Comparison of ENCODE assay signal across 21 cellular contexts in genomic region chr18:53025247-53025646, GRCh38.
A peak's percentile ranks its signal among the peaks of the same experiment; 100 is the strongest.
DNase-seq lines count a peak whose midpoint lies in the region; ATAC-seq, FAIRE-seq and TF ChIP-seq lines count a peak whose summit lies in the region.
"Had no signal": no experiment of that assay in that cellular context is flagged by ENCODE, and none has a peak within 500 bp of the region (broad histone marks: within the 10 kb centered on the region; RNA-seq: fewer than 3 reads in every experiment).

No MANE protein-coding gene starts in this region.

- no peak overlapping the region for H3K27ac ChIP-seq in HepG2 (ENCODE audit: extremely low read length, insufficient read depth, low read length)
- H3K27ac ChIP-seq: BLaER1 had no signal

- peak overlapping the region; percentile 49 for H3K27ac Mint-ChIP-seq in Caco-2 (ENCODE audit: unreplicated experiment)
- H3K27ac Mint-ChIP-seq in activated naive CD8-positive, alpha-beta T cell treated with anti-CD3 and anti-CD28 coated beads, Interleukin-2, amount 50 U/mL, for 24 hours = no peak overlapping the region
- H3K27ac Mint-ChIP-seq: CD4-positive, alpha-beta T cell had no signal

- H3K4me1 Mint-ChIP-seq in Caco-2 (ENCODE audit: low read depth, unreplicated experiment) = peaks cover 7% of the 10 kb centered on the region
- H3K4me1 Mint-ChIP-seq in activated naive CD8-positive, alpha-beta T cell treated with anti-CD3 and anti-CD28 coated beads, Interleukin-2, amount 50 U/mL, for 24 hours = no peaks in the 10 kb centered on the region

- H3K4me2 ChIP-seq in HepG2 (ENCODE audit: low read depth, low read length) = peak overlapping the region; percentile 18; the same call in 1 of the 2 replicates
- H3K4me2 ChIP-seq: BLaER1 had no signal

- H3K9ac ChIP-seq in HepG2 (ENCODE audit: insufficient read depth, low read depth, low read length) = no peak overlapping the region
- H3K9ac ChIP-seq: BLaER1 had no signal

- intact Hi-C loops in Caco-2 (cut with micrococcal nuclease; ENCODE audit: unreplicated experiment) (no loop called here), HepG2 (cut with micrococcal nuclease; ENCODE audit: unreplicated experiment) (no loop called here), cardiac septum (cut with DNase I) (no loop called here)

- H3K4me3 Mint-ChIP-seq in Caco-2 (ENCODE audit: unreplicated experiment) = no peak overlapping the region
- H3K4me3 Mint-ChIP-seq in activated naive CD8-positive, alpha-beta T cell treated with anti-CD3 and anti-CD28 coated beads, Interleukin-2, amount 50 U/mL, for 24 hours = no peak overlapping the region
- H3K4me3 Mint-ChIP-seq: CD4-positive, alpha-beta T cell had no signal

- peak; percentile 19 to 32 for DNase-seq in Caco-2
- DNase-seq in DMS53 treated with DMSO at 0.1 percent for 48 hours (lab: John Stamatoyannopoulos, UW; ENCODE audit: unreplicated experiment) = peak; percentile 98
- DNase-seq in NCI-H748 treated with DMSO at 0.1 percent for 48 hours (lab: John Stamatoyannopoulos, UW) = peak; percentile 33
- DNase-seq in HepG2 (ENCODE audit: low spot score) = peak; percentile 80
- DNase-seq in cardiac septum (ENCODE audit: low spot score) = no peak
- no peak for DNase-seq in activated naive CD8-positive, alpha-beta T cell treated with anti-CD3 and anti-CD28 coated beads, Interleukin-2, amount 50 U/mL, for 24 hours
- DNase-seq in iPS-NIHi7 (ENCODE audit: extremely low spot score) = no peak
- DNase-seq: CD4-positive, alpha-beta T cell; COR-L47; EL; GF-D8; NCI-H1092 treated with DMSO at 0.1 percent for 48 hours; NCI-H1436 treated with DMSO at 0.1 percent for 48 hours; NCI-H1930; NCI-H226 had no signal

- TF ChIP-seq CTCF in Caco-2 (IDR thresholded peaks at IDR 0.05; ENCODE audit: insufficient read depth in 1 of 2, low read depth in 1 of 2, low read length in 1 of 2, severe bottlenecking in 1 of 2, unreplicated experiment in 1 of 2) = no peak
- TF ChIP-seq CTCF in HepG2 (CRISPR knock-in tag; IDR thresholded peaks at IDR 0.05) = no peak

- 0% methylated on average over 3 of the region's 3 CpGs for WGBS in HepG2 (ENCODE audit: low lambda C conversion rate)

- H4K20me1 ChIP-seq in HepG2 (ENCODE audit: insufficient read depth, low read length) = no peaks in the 10 kb centered on the region
- H4K20me1 ChIP-seq: BLaER1 had no signal

- H3K9me3 ChIP-seq in Caco-2 = no peaks in the 10 kb centered on the region
- no peaks in the 10 kb centered on the region; the same call in 1 of the 2 replicates for H3K9me3 ChIP-seq in HepG2 (ENCODE audit: low read length)
- H3K9me3 ChIP-seq: BLaER1 had no signal

- no peaks in the 10 kb centered on the region for H3K27me3 Mint-ChIP-seq in Caco-2 (ENCODE audit: insufficient read depth, unreplicated experiment)
- H3K27me3 Mint-ChIP-seq in activated naive CD8-positive, alpha-beta T cell treated with anti-CD3 and anti-CD28 coated beads, Interleukin-2, amount 50 U/mL, for 24 hours = no peaks in the 10 kb centered on the region
- H3K27me3 Mint-ChIP-seq: CD4-positive, alpha-beta T cell had no signal

- H3K4me1 ChIP-seq in Caco-2 (peaks cover 7% of the 10 kb centered on the region), HepG2 (ENCODE audit: insufficient read depth, low read length) (peaks cover 11% of the 10 kb centered on the region)
- H3K4me1 ChIP-seq: BLaER1 had no signal

- CTCF ChIA-PET in Caco-2 (lab: Charles Lee) (no interaction called here), HepG2 (lab: Yijun Ruan, JAX; ENCODE audit: low intra/inter-chr PET ratio, low total read pairs) (no interaction called here)

- no peaks in the 10 kb centered on the region for H3K36me3 ChIP-seq in Caco-2 (ENCODE audit: control insufficient read depth, insufficient read depth, low read length)
- H3K36me3 ChIP-seq in HepG2 (replicated peaks in 1 of 2; ENCODE audit: control insufficient read depth in 1 of 2, insufficient read depth in 2 of 2, low read length in 2 of 2) = no peaks in the 10 kb centered on the region
- H3K36me3 ChIP-seq: BLaER1 had no signal

- H3K27me3 ChIP-seq in Caco-2 (replicated peaks; ENCODE audit: control insufficient read depth, insufficient read depth, low read length) = no peaks in the 10 kb centered on the region
- no peaks in the 10 kb centered on the region for H3K27me3 ChIP-seq in HepG2 (ENCODE audit: control insufficient read depth in 1 of 2, insufficient read depth in 2 of 2, low read length in 2 of 2)
- H3K27me3 ChIP-seq: BLaER1 had no signal

- peak; percentile 100 for ATAC-seq in HepG2
- ATAC-seq in activated naive CD8-positive, alpha-beta T cell treated with anti-CD3 and anti-CD28 coated beads, Interleukin-2, amount 50 U/mL, for 24 hours = no peak
- ATAC-seq: K562, Panc1, SK-N-SH treated with all-trans-retinoic acid at 6 μM for 48 hours had no signal

- no peak for TF ChIP-seq RAD21 in HepG2 (CRISPR knock-in tag; IDR thresholded peaks at IDR 0.05)

- no peaks in the 10 kb centered on the region for H3K79me2 ChIP-seq in HepG2 (ENCODE audit: insufficient read depth, low read length)

- H3K4me3 ChIP-seq in Caco-2 (ENCODE audit: low read depth, low read length) (no peak overlapping the region), HepG2 (replicated peaks in 1 of 3; ENCODE audit: insufficient read depth in 1 of 3, low read depth in 2 of 3, low read length in 3 of 3) (no peak overlapping the region)
- H3K4me3 ChIP-seq: BLaER1, K562 had no signal

- peak in 1 of 2 experiments; percentile 52; a peak in 2 of 4 replicates for TF ChIP-seq EP300 in HepG2 (IDR thresholded peaks at IDR 0.05; ENCODE audit: low read depth in 2 of 2, low read length in 2 of 2)
- no peak for TF ChIP-seq EP300 in HepG2 (CRISPR knock-in tag; IDR thresholded peaks at IDR 0.05; ENCODE audit: borderline replicate concordance)

- no peaks in the 10 kb centered on the region for H3K36me3 Mint-ChIP-seq in Caco-2 (ENCODE audit: insufficient read depth, unreplicated experiment)
- H3K36me3 Mint-ChIP-seq in activated naive CD8-positive, alpha-beta T cell treated with anti-CD3 and anti-CD28 coated beads, Interleukin-2, amount 50 U/mL, for 24 hours (ENCODE audit: low read depth) = no peaks in the 10 kb centered on the region

- in situ Hi-C loops in HepG2 (cut with HindIII; ENCODE audit: extremely low pct_ligation_motif_present, low pct_unique_long_range_greater_than_20kb) = no loop called here

- BruUV-seq in Caco-2 (replicated peaks; lab: Mats Ljungman, UMichigan) (no TSS peak), HepG2 (replicated peaks; lab: Mats Ljungman, UMichigan) (no TSS peak)

- TF ChIP-seq POLR2A in HepG2 (IDR thresholded peaks at IDR 0.05; ENCODE audit: insufficient read depth in 1 of 2, low read depth in 2 of 2, low read length in 2 of 2) = no peak

- POLR2A ChIA-PET in Caco-2 (lab: Charles Lee) = no interaction called here
- POLR2A ChIA-PET in HepG2 (lab: Yijun Ruan, JAX) = no interaction called here

- H3K9me3 Mint-ChIP-seq in Caco-2 (ENCODE audit: unreplicated experiment) = no peaks in the 10 kb centered on the region
- H3K9me3 Mint-ChIP-seq in activated naive CD8-positive, alpha-beta T cell treated with anti-CD3 and anti-CD28 coated beads, Interleukin-2, amount 50 U/mL, for 24 hours = peaks cover 7% of the 10 kb centered on the region

- H2AFZ ChIP-seq in HepG2 (ENCODE audit: low read length) = no peak overlapping the region

- FAIRE-seq in HepG2 (lab: Jason Lieb, UNC) = peak; percentile 85
- FAIRE-seq: GM19239, H54, K562 had no signal

TF ChIP-seq in HepG2, 621 proteins besides CTCF, POLR2A, EP300 and RAD21 (continues in another document):
- no peak for TF ChIP-seq SNAPC4 (CRISPR knock-in tag; IDR thresholded peaks at IDR 0.05)
- TF ChIP-seq ZNF547 (CRISPR knock-in tag; IDR thresholded peaks at IDR 0.05) = no peak
- TF ChIP-seq, protein P1, sequence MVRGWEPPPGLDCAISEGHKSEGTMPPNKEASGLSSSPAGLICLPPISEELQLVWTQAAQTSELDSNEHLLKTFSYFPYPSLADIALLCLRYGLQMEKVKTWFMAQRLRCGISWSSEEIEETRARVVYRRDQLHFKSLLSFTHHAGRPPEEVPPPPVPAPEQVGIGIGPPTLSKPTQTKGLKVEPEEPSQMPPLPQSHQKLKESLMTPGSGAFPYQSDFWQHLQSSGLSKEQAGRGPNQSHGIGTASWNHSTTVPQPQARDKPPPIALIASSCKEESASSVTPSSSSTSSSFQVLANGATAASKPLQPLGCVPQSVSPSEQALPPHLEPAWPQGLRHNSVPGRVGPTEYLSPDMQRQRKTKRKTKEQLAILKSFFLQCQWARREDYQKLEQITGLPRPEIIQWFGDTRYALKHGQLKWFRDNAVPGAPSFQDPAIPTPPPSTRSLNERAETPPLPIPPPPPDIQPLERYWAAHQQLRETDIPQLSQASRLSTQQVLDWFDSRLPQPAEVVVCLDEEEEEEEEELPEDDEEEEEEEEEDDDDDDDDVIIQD (CRISPR knock-in tag; IDR thresholded peaks at IDR 0.05; ENCODE audit: low read depth) = peak; percentile 33; the same call in 1 of the 2 replicates

Comparison
In these comparisons a context has a peak if more than half of its experiments do, and no peak if none do; other contexts are left out.
1. DNase-seq: peak in Caco-2 (2 of 2), DMS53 treated with DMSO at 0.1 percent for 48 hours (single experiment), NCI-H748 treated with DMSO at 0.1 percent for 48 hours (single experiment) and HepG2 (single experiment); none in cardiac septum (single experiment), activated naive CD8-positive, alpha-beta T cell treated with anti-CD3 and anti-CD28 coated beads, Interleukin-2, amount 50 U/mL, for 24 hours (single experiment) and iPS-NIHi7 (single experiment).